In genomic region chr6:31842056-31842455, GRCh38 we compare ENCODE assay signal across 1 cellular context.
A peak's percentile ranks its signal among the peaks of the same experiment; 100 is the strongest.
TF ChIP-seq lines count a peak whose summit lies in the region.

No MANE protein-coding gene starts in this region.

TF ChIP-seq in HepG2, 621 proteins besides CTCF, POLR2A, EP300 and RAD21:
- TF ChIP-seq ZC3H4 (CRISPR knock-in tag; IDR thresholded peaks at IDR 0.05; ENCODE audit: borderline replicate concordance) (no peak), GABPB1 (CRISPR knock-in tag; IDR thresholded peaks at IDR 0.05) (no peak), NR2F2 (IDR thresholded peaks at IDR 0.05; ENCODE audit: borderline replicate concordance, low read depth) (no peak), PPARG (CRISPR knock-in tag; conservative IDR thresholded peaks at IDR 0.05) (no peak), ZNF501 (CRISPR knock-in tag; IDR thresholded peaks at IDR 0.05) (no peak), RBM22 (optimal IDR thresholded peaks at IDR 0.05; ENCODE audit: low read length) (peak; percentile 25), NKX3-1 (CRISPR knock-in tag; IDR thresholded peaks at IDR 0.05) (0 out of 2 replicates have a peak, but pooled peaks have one; percentile 7), ELK4 (CRISPR knock-in tag; IDR thresholded peaks at IDR 0.05; ENCODE audit: borderline replicate concordance) (no peak), ZBTB10 (CRISPR knock-in tag; IDR thresholded peaks at IDR 0.05; ENCODE audit: borderline replicate concordance) (no peak), IRF2 (CRISPR knock-in tag; IDR thresholded peaks at IDR 0.05) (0 out of 2 replicates have a peak, but pooled peaks have one; percentile 25), HINFP (CRISPR knock-in tag; IDR thresholded peaks at IDR 0.05; ENCODE audit: low read depth) (no peak), ELF3 (CRISPR knock-in tag; IDR thresholded peaks at IDR 0.05) (no peak), ZNF264 (CRISPR knock-in tag; IDR thresholded peaks at IDR 0.05) (no peak), FOXJ3 (CRISPR knock-in tag; IDR thresholded peaks at IDR 0.05; ENCODE audit: borderline replicate concordance) (no peak), ZBTB42 (CRISPR knock-in tag; IDR thresholded peaks at IDR 0.05) (no peak), SETDB1 (CRISPR knock-in tag; IDR thresholded peaks at IDR 0.05; ENCODE audit: borderline replicate concordance) (no peak), ZBTB38 (CRISPR knock-in tag; IDR thresholded peaks at IDR 0.05) (0 out of 2 replicates have a peak, but pooled peaks have one; percentile 4), KLF9 (CRISPR knock-in tag; IDR thresholded peaks at IDR 0.05; ENCODE audit: low read depth) (no peak), ZBTB33 (CRISPR knock-in tag; IDR thresholded peaks at IDR 0.05) (peak; percentile 39; the same call in 1 of the 2 replicates), HOXA3 (CRISPR knock-in tag; IDR thresholded peaks at IDR 0.05) (no peak)
- TF ChIP-seq, protein P1, sequence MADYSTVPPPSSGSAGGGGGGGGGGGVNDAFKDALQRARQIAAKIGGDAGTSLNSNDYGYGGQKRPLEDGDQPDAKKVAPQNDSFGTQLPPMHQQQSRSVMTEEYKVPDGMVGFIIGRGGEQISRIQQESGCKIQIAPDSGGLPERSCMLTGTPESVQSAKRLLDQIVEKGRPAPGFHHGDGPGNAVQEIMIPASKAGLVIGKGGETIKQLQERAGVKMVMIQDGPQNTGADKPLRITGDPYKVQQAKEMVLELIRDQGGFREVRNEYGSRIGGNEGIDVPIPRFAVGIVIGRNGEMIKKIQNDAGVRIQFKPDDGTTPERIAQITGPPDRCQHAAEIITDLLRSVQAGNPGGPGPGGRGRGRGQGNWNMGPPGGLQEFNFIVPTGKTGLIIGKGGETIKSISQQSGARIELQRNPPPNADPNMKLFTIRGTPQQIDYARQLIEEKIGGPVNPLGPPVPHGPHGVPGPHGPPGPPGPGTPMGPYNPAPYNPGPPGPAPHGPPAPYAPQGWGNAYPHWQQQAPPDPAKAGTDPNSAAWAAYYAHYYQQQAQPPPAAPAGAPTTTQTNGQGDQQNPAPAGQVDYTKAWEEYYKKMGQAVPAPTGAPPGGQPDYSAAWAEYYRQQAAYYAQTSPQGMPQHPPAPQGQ (CRISPR knock-in tag; IDR thresholded peaks at IDR 0.05; ENCODE audit: borderline replicate concordance): 0 out of 2 replicates have a peak, but pooled peaks have one; percentile 11
- TF ChIP-seq, protein P2, sequence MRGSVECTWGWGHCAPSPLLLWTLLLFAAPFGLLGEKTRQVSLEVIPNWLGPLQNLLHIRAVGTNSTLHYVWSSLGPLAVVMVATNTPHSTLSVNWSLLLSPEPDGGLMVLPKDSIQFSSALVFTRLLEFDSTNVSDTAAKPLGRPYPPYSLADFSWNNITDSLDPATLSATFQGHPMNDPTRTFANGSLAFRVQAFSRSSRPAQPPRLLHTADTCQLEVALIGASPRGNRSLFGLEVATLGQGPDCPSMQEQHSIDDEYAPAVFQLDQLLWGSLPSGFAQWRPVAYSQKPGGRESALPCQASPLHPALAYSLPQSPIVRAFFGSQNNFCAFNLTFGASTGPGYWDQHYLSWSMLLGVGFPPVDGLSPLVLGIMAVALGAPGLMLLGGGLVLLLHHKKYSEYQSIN (CRISPR knock-in tag; IDR thresholded peaks at IDR 0.05; ENCODE audit: borderline replicate concordance): no peak
- TF ChIP-seq, protein P3, sequence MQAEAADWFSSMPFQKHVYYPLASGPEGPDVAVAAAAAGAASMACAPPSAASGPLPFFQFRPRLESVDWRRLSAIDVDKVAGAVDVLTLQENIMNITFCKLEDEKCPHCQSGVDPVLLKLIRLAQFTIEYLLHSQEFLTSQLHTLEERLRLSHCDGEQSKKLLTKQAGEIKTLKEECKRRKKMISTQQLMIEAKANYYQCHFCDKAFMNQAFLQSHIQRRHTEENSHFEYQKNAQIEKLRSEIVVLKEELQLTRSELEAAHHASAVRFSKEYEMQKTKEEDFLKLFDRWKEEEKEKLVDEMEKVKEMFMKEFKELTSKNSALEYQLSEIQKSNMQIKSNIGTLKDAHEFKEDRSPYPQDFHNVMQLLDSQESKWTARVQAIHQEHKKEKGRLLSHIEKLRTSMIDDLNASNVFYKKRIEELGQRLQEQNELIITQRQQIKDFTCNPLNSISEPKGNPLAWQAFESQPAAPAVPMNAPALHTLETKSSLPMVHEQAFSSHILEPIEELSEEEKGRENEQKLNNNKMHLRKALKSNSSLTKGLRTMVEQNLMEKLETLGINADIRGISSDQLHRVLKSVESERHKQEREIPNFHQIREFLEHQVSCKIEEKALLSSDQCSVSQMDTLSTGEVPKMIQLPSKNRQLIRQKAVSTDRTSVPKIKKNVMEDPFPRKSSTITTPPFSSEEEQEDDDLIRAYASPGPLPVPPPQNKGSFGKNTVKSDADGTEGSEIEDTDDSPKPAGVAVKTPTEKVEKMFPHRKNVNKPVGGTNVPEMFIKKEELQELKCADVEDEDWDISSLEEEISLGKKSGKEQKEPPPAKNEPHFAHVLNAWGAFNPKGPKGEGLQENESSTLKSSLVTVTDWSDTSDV (CRISPR knock-in tag; IDR thresholded peaks at IDR 0.05): no peak
